13 cellular contexts compared by ENCODE assay signal in the genomic region with DNA sequence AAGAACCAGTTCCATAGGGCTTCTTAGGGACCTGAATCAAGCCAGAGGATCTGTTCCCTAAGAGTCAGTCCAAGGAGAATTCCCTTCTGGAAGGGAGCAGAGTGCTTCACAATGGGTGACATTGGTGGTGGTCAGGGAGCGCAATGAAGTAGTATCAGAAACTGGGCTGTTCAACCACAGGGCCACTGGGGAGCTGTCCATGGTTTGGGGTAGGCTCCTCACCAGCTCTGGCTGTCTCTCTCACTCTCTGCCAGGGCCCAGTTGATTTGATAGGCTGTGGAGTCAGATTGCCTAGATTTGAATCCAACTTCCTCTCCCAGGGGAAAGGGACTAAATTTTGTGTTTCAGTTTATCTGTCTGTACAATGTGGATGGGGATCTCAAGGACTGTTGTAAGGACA.
A peak's percentile ranks its signal among the peaks of the same experiment; 100 is the strongest.
DNase-seq lines count a peak whose midpoint lies in the region; ATAC-seq and TF ChIP-seq lines count a peak whose summit lies in the region.
"Had no signal": no experiment of that assay in that cellular context is flagged by ENCODE, and none has a peak within 500 bp of the region (broad histone marks: within the 10 kb centered on the region; RNA-seq: fewer than 3 reads in every experiment).

No MANE protein-coding gene starts in this region.

- DNase-seq in AG20443 (ENCODE audit: low spot score) (peak; percentile 57), astrocyte of the hippocampus (ENCODE audit: low read depth, low spot score) (peak; percentile 53), islet precursor cell (peak; percentile 73), GOT3 (lab: John Stamatoyannopoulos, UW) (no peak)
- DNase-seq in stimulated activated naive CD8-positive, alpha-beta T cell treated with anti-CD3 and anti-CD28 coated beads, Interleukin-15, amount 100 ng/mL, for 72 hours = no peak
- DNase-seq: CD4-positive, alpha-beta T cell; effector memory CD8-positive, alpha-beta T cell had no signal

- no peaks in the 10 kb centered on the region for H3K4me1 Mint-ChIP-seq in stimulated activated naive CD8-positive, alpha-beta T cell treated with anti-CD3 and anti-CD28 coated beads, Interleukin-15, amount 100 ng/mL, for 72 hours

- no peak for TF ChIP-seq EP300 in Ishikawa (IDR thresholded peaks at IDR 0.05; ENCODE audit: borderline replicate concordance)

- no peak for TF ChIP-seq RAD21 in Ishikawa (IDR thresholded peaks at IDR 0.05; ENCODE audit: low read depth)

- H3K4me3 Mint-ChIP-seq in stimulated activated naive CD8-positive, alpha-beta T cell treated with anti-CD3 and anti-CD28 coated beads, Interleukin-15, amount 100 ng/mL, for 72 hours = no peak overlapping the region
- H3K4me3 Mint-ChIP-seq: activated naive CD8-positive, alpha-beta T cell; CD4-positive, alpha-beta T cell; effector memory CD8-positive, alpha-beta T cell; nephron; stimulated activated naive CD8-positive, alpha-beta T cell treated with anti-CD3 and anti-CD28 coated beads, Interleukin-15, Interleukin-2, amounts not matched to agents 100 ng/mL and 50 ng/mL, for 24 hours had no signal

- peaks cover 17% of the 10 kb centered on the region for H3K27me3 Mint-ChIP-seq in stimulated activated naive CD8-positive, alpha-beta T cell treated with anti-CD3 and anti-CD28 coated beads, Interleukin-15, amount 100 ng/mL, for 72 hours

- H3K9me3 Mint-ChIP-seq in stimulated activated naive CD8-positive, alpha-beta T cell treated with anti-CD3 and anti-CD28 coated beads, Interleukin-15, amount 100 ng/mL, for 72 hours = no peaks in the 10 kb centered on the region
- H3K9me3 Mint-ChIP-seq: CD4-positive, alpha-beta T cell; effector memory CD8-positive, alpha-beta T cell; nephron; stimulated activated naive CD8-positive, alpha-beta T cell treated with anti-CD3 and anti-CD28 coated beads, Interleukin-15, Interleukin-2, amounts not matched to agents 100 ng/mL and 50 ng/mL, for 24 hours had no signal

- no peak overlapping the region for H3K27ac Mint-ChIP-seq in stimulated activated naive CD8-positive, alpha-beta T cell treated with anti-CD3 and anti-CD28 coated beads, Interleukin-15, amount 100 ng/mL, for 72 hours
- H3K27ac Mint-ChIP-seq: activated naive CD8-positive, alpha-beta T cell; CD4-positive, alpha-beta T cell; effector memory CD8-positive, alpha-beta T cell; nephron; stimulated activated naive CD8-positive, alpha-beta T cell treated with anti-CD3 and anti-CD28 coated beads, Interleukin-15, Interleukin-2, amounts not matched to agents 100 ng/mL and 50 ng/mL, for 24 hours had no signal

- ATAC-seq in stimulated activated naive CD8-positive, alpha-beta T cell treated with anti-CD3 and anti-CD28 coated beads, Interleukin-15, amount 100 ng/mL, for 72 hours = no peak
- no peak for ATAC-seq in GM18498 (IDR thresholded peaks at IDR 0.05; ENCODE audit: unreplicated experiment)
- no peak for ATAC-seq in GM19467 (IDR thresholded peaks at IDR 0.05; ENCODE audit: unreplicated experiment)
- ATAC-seq: effector memory CD8-positive, alpha-beta T cell had no signal

TF ChIP-seq in Ishikawa, 13 proteins besides CTCF, POLR2A, EP300 and RAD21:
- TF ChIP-seq, protein P1, sequence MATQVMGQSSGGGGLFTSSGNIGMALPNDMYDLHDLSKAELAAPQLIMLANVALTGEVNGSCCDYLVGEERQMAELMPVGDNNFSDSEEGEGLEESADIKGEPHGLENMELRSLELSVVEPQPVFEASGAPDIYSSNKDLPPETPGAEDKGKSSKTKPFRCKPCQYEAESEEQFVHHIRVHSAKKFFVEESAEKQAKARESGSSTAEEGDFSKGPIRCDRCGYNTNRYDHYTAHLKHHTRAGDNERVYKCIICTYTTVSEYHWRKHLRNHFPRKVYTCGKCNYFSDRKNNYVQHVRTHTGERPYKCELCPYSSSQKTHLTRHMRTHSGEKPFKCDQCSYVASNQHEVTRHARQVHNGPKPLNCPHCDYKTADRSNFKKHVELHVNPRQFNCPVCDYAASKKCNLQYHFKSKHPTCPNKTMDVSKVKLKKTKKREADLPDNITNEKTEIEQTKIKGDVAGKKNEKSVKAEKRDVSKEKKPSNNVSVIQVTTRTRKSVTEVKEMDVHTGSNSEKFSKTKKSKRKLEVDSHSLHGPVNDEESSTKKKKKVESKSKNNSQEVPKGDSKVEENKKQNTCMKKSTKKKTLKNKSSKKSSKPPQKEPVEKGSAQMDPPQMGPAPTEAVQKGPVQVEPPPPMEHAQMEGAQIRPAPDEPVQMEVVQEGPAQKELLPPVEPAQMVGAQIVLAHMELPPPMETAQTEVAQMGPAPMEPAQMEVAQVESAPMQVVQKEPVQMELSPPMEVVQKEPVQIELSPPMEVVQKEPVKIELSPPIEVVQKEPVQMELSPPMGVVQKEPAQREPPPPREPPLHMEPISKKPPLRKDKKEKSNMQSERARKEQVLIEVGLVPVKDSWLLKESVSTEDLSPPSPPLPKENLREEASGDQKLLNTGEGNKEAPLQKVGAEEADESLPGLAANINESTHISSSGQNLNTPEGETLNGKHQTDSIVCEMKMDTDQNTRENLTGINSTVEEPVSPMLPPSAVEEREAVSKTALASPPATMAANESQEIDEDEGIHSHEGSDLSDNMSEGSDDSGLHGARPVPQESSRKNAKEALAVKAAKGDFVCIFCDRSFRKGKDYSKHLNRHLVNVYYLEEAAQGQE (IDR thresholded peaks at IDR 0.05; ENCODE audit: low read depth) = peak; percentile 90
- TF ChIP-seq FOXM1 (IDR thresholded peaks at IDR 0.05; ENCODE audit: borderline replicate concordance, low read depth) = no peak

Comparison
In these comparisons a context has a peak if more than half of its experiments do, and no peak if none do; other contexts are left out.
1. DNase-seq: peak in AG20443 (single experiment), astrocyte of the hippocampus (single experiment) and islet precursor cell (single experiment); none in stimulated activated naive CD8-positive, alpha-beta T cell treated with anti-CD3 and anti-CD28 coated beads, Interleukin-15, amount 100 ng/mL, for 72 hours (0 of 2) and GOT3 (single experiment).